8 cellular contexts compared by ENCODE assay signal in genomic region chr11:2376751-2377451, GRCh38. TPM values are rescaled to one million over a fixed set of nuclear protein-coding genes. Genes with fewer than 3 reads are reported as not detected.
DNase-seq lines count a peak whose midpoint lies in the region; ATAC-seq and TF ChIP-seq lines count a peak whose summit lies in the region.

Gene CD81 (plus strand): TSS chr11:2377310. CDS start chr11:2377550, 240 bp downstream.

- H3K4me3 ChIP-seq in AG04450 (ENCODE audit: low read depth, low read length) (peak within 1 kb of the TSS; percentile 88), duodenal mucosa (ENCODE audit: low read depth in 1 of 2, low read length in 2 of 2) (peak within 1 kb of the TSS; percentile 81 to 82)

- peak within 1 kb of the TSS; percentile 31 to 91 (median 85) for H3K27ac Mint-ChIP-seq in IgD-negative memory B cell

- no peaks in the 10 kb centered on the region for H3K36me3 ChIP-seq in duodenal mucosa (ENCODE audit: control insufficient read depth in 1 of 2, insufficient read depth in 2 of 2, low read length in 2 of 2)

- H3K9me3 ChIP-seq in AG04450 (ENCODE audit: control insufficient read depth, insufficient read depth, low read length) = peaks cover 4% of the 10 kb centered on the region; the same call in 1 of the 2 replicates
- H3K9me3 ChIP-seq in duodenal mucosa (ENCODE audit: control insufficient read depth in 1 of 2, low read length in 2 of 2) = no peaks in the 10 kb centered on the region

- CTCF ChIA-PET in AG04450 (lab: Charles Lee) = interaction anchor here (1.0 kb wide), 1 partner anchor 24 kb away, joined by 4 read pairs; the partner anchor contains the start of gene TSSC4

- H3K27me3 Mint-ChIP-seq in IgD-negative memory B cell = no peaks in the 10 kb centered on the region

- H3K4me1 Mint-ChIP-seq in IgD-negative memory B cell = peaks cover 9 to 17% (median 17%) of the 10 kb centered on the region in 3 donors

- H3K9ac ChIP-seq in duodenal mucosa (ENCODE audit: low read depth in 1 of 2, low read length in 2 of 2) = peak within 1 kb of the TSS; percentile 77 to 88

- H3K27ac ChIP-seq in AG04450 (ENCODE audit: low read depth, low read length) (peak within 1 kb of the TSS; percentile 85), duodenal mucosa (ENCODE audit: low read depth, low read length) (peak within 1 kb of the TSS; percentile 90)

- ATAC-seq in GM19025 (IDR thresholded peaks at IDR 0.05; ENCODE audit: low read depth, unreplicated experiment) = peak; percentile 38

- POLR2A ChIA-PET in AG04450 (lab: Yijun Ruan, JAX) = interaction anchor here (0.5 to 2.9 kb wide), 20 partner anchors 10 to 799 kb away, joined by 3 to 56 read pairs (median 4); partner anchors contain the start of gene TSSC4

- no peaks in the 10 kb centered on the region for H3K9me3 Mint-ChIP-seq in IgD-negative memory B cell

- no peaks in the 10 kb centered on the region for H3K36me3 Mint-ChIP-seq in IgD-negative memory B cell

- H3K4me1 ChIP-seq in duodenal mucosa (ENCODE audit: control insufficient read depth in 1 of 2, insufficient read depth in 2 of 2, low read length in 2 of 2) = peaks cover 43 to 47% of the 10 kb centered on the region in 2 donors

- peaks cover 2% of the 10 kb centered on the region for H3K27me3 ChIP-seq in AG04450 (ENCODE audit: control insufficient read depth, insufficient read depth, low read length)
- no peaks in the 10 kb centered on the region for H3K27me3 ChIP-seq in duodenal mucosa (ENCODE audit: control insufficient read depth in 1 of 2, insufficient read depth in 2 of 2, low read length in 2 of 2)

- peak within 1 kb of the TSS; percentile 84 to 93 (median 90) for H3K4me3 Mint-ChIP-seq in IgD-negative memory B cell

- no peak for DNase-seq in AG04450 (ENCODE audit: low read depth, low spot score)
- peak; percentile 42 to 55 for DNase-seq in activated CD4-positive, alpha-beta T cell treated with anti-CD3 and anti-CD28 coated beads, Interleukin-2, amount 50 U/mL, for 4 hours
- peak; percentile 63 to 74 for DNase-seq in lung microvascular endothelial cell (ENCODE audit: low read depth in 2 of 2)
- peak; percentile 43 to 59 (median 56) for DNase-seq in stimulated activated CD4-positive, alpha-beta T cell treated with anti-CD3 and anti-CD28 coated beads, TNF-alpha, amount 100 ng/mL, for 4 hours (ENCODE audit: low read depth in 3 of 3)
- no peak for DNase-seq in SHP77 (lab: John Stamatoyannopoulos, UW)

- no peak for TF ChIP-seq CTCF in AG04450 (IDR thresholded peaks at IDR 0.05; ENCODE audit: low read depth, low read length)

RNA-seq across cellular contexts. Expression of gene CD81, which starts in this region (rescaled TPM):
- polyA plus RNA-seq in AG04450 (2011; rRNA removed) = 260 and 359 TPM in 2 replicates
- 392 and 552 TPM in 2 replicates for polyA minus RNA-seq in AG04450 (2011; rRNA and poly(A)+ RNA removed)
- 195 TPM for polyA plus RNA-seq in IgD-negative memory B cell
- 140 and 212 TPM in 2 replicates for total RNA-seq in lung microvascular endothelial cell

Comparison
In these comparisons a context has a peak if more than half of its experiments do, and no peak if none do; other contexts are left out.
1. DNase-seq: peak in activated CD4-positive, alpha-beta T cell treated with anti-CD3 and anti-CD28 coated beads, Interleukin-2, amount 50 U/mL, for 4 hours (2 of 2), lung microvascular endothelial cell (2 of 2) and stimulated activated CD4-positive, alpha-beta T cell treated with anti-CD3 and anti-CD28 coated beads, TNF-alpha, amount 100 ng/mL, for 4 hours (3 of 3); none in AG04450 (single experiment) and SHP77 (0 of 2).